In the genomic region with DNA sequence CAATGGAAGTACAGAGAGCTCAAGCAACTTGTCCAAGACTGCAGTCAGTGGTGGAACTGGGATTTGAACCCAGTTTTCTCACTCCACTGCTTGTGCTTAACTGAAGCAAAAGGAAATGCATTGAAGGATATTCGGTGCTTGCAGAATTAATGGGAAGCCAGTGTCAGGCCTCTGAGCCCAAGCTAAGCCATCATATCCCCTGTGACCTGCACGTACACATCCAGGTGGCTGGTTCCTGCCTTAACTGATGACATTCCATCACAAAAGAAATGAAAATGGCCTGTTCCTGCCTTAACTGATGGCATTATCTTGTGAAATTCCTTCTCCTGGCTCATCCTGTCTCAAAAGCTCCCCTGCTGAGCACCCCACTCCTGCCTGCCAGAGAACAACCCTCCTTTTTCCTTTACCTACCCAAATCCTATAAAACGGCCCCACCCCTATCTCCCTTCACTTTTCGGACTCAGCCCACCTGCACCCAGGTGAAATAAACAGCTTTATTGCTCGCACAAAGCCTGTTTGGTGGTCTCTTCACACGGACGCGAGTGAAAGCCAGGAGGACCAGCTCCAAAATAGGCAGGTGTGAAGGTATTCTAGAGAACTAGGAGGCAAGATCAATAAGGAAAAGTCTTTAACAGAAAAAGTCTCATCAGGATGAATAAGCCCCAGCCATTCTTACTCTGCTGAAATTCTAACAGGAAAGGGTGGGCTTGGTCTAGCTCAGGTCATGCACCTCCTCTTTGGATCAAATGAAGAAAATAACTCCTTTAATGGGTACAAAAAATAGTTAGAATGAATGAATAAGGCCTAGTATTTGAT, we compare ENCODE assay signal across 2 cellular contexts. TPM values are rescaled to one million over a fixed set of nuclear protein-coding genes. Genes with fewer than 3 reads are reported as not detected.
"Had no signal": no experiment of that assay in that cellular context is flagged by ENCODE, and none has a peak within 500 bp of the region (broad histone marks: within the 10 kb centered on the region; RNA-seq: fewer than 3 reads in every experiment).

No MANE protein-coding gene starts in this region.

RNA-seq across cellular contexts. Expression of a gene that starts 27.3 kb away (rescaled TPM):
- total RNA-seq: endothelial cell of umbilical vein; natural killer cell treated with Interleukin-12 subunit alpha and Interleukin-12 subunit beta and Interleukin-15 and Interleukin-18, amount 100 ng/mL, for 72 hours had no signal
